ENCODE assay signal across 1 cellular context in the genomic region with DNA sequence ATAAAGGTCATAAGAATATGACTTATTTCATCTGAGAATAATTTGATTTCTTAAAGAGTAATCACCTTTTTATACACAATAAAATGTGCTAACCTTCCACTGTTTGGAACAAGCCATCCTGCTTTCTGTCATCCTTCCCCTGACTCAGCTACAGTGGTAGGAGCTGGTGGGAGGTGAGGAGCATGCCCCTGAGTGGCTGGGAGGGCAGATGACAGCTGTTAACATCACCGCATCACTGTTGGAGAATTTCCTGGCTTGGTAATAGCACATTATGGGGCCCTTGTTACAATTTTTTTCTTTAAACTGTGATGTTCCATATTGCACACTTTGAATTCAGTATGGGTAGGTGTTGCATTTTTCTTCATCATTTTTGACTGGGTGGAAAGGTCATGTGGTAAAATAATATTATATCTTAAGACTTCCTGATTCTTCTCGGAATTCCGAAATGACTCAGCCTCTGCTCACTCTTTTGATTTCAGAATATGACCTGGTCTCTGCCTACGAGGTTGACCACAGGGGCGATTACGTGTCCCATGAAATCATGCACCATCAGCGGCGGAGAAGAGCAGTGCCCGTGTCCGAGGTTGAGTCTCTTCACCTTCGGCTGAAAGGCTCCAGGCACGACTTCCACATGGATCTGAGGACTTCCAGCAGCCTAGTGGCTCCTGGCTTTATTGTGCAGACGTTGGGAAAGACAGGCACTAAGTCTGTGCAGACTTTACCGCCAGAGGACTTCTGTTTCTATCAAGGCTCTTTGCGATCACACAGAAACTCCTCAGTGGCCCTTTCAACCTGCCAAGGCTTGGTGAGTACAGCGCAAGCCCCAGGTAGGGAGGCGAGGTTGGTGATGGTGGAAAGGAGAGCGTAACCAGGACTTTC.
TF ChIP-seq lines count a peak whose summit lies in the region.

No MANE protein-coding gene starts in this region.

TF ChIP-seq in IMR-90, 13 proteins besides CTCF, POLR2A, EP300 and RAD21 (continued from another document):
- TF ChIP-seq, protein P1, sequence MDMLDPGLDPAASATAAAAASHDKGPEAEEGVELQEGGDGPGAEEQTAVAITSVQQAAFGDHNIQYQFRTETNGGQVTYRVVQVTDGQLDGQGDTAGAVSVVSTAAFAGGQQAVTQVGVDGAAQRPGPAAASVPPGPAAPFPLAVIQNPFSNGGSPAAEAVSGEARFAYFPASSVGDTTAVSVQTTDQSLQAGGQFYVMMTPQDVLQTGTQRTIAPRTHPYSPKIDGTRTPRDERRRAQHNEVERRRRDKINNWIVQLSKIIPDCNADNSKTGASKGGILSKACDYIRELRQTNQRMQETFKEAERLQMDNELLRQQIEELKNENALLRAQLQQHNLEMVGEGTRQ (IDR thresholded peaks at IDR 0.05; ENCODE audit: low read depth, low read length): no peak
- no peak for TF ChIP-seq BHLHE40 (IDR thresholded peaks at IDR 0.05; ENCODE audit: low read depth, low read length)
- no peak for TF ChIP-seq SMC3 (IDR thresholded peaks at IDR 0.05; ENCODE audit: low read depth, low read length)
- no peak for TF ChIP-seq RFX5 (IDR thresholded peaks at IDR 0.05; ENCODE audit: low read depth, low read length)
- TF ChIP-seq NFE2L2 (IDR thresholded peaks at IDR 0.05; ENCODE audit: low read depth, low read length): no peak
- no peak for TF ChIP-seq CHD1 (IDR thresholded peaks at IDR 0.05; ENCODE audit: low read depth, low read length)
- TF ChIP-seq MXI1 (IDR thresholded peaks at IDR 0.05; ENCODE audit: borderline replicate concordance, low read depth, low read length): no peak
- TF ChIP-seq MAFK (IDR thresholded peaks at IDR 0.05; ENCODE audit: low read depth, low read length): no peak
- no peak for TF ChIP-seq MAZ (IDR thresholded peaks at IDR 0.05; ENCODE audit: borderline replicate concordance, low read depth, low read length)
- no peak for TF ChIP-seq CEBPB (IDR thresholded peaks at IDR 0.05; ENCODE audit: low read depth, low read length)
- no peak for TF ChIP-seq FOS (IDR thresholded peaks at IDR 0.05; ENCODE audit: low read depth, low read length)
- TF ChIP-seq, protein P2, sequence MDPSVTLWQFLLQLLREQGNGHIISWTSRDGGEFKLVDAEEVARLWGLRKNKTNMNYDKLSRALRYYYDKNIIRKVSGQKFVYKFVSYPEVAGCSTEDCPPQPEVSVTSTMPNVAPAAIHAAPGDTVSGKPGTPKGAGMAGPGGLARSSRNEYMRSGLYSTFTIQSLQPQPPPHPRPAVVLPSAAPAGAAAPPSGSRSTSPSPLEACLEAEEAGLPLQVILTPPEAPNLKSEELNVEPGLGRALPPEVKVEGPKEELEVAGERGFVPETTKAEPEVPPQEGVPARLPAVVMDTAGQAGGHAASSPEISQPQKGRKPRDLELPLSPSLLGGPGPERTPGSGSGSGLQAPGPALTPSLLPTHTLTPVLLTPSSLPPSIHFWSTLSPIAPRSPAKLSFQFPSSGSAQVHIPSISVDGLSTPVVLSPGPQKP (IDR thresholded peaks at IDR 0.05; ENCODE audit: borderline replicate concordance, low read depth, low read length): no peak
